9 cellular contexts compared by ENCODE assay signal in genomic region chr11:66970808-66971442, GRCh38. TPM values are rescaled to one million over a fixed set of nuclear protein-coding genes. Genes with fewer than 3 reads are reported as not detected.
DNase-seq lines count a peak whose midpoint lies in the region; ATAC-seq and TF ChIP-seq lines count a peak whose summit lies in the region.
"Had no signal": no experiment of that assay in that cellular context is flagged by ENCODE, and none has a peak within 500 bp of the region (broad histone marks: within the 10 kb centered on the region; RNA-seq: fewer than 3 reads in every experiment).

No MANE protein-coding gene starts in this region.

- H3K9me3 Mint-ChIP-seq in brain: peaks cover 0 to 6% (median 0%) of the 10 kb centered on the region in 5 experiments
- H3K9me3 Mint-ChIP-seq: activated naive CD4-positive, alpha-beta T cell treated with anti-CD3 and anti-CD28 coated beads, Interleukin-2, amount 50 U/mL, for 24 hours had no signal

- peaks cover 21% of the 10 kb centered on the region for H3K4me1 ChIP-seq in lower lobe of right lung

- no peak overlapping the region for H3K4me3 Mint-ChIP-seq in brain
- H3K4me3 Mint-ChIP-seq: activated naive CD4-positive, alpha-beta T cell treated with anti-CD3 and anti-CD28 coated beads, Interleukin-2, amount 50 U/mL, for 24 hours had no signal

- no peaks in the 10 kb centered on the region for H3K36me3 Mint-ChIP-seq in brain
- H3K36me3 Mint-ChIP-seq: activated naive CD4-positive, alpha-beta T cell treated with anti-CD3 and anti-CD28 coated beads, Interleukin-2, amount 50 U/mL, for 24 hours had no signal

- intact Hi-C loops in lower lobe of right lung (cut with DNase I): no loop called here

- peak; percentile 92 to 93 for ATAC-seq in lower lobe of right lung

- H3K27me3 ChIP-seq in MG63 (no peaks in the 10 kb centered on the region), lower lobe of right lung (ENCODE audit: low read depth) (no peaks in the 10 kb centered on the region)

- H3K27ac ChIP-seq in lower lobe of right lung: peak overlapping the region; percentile 71

- H3K27ac Mint-ChIP-seq in brain: peak overlapping the region in 4 of 5 experiments; percentile 26 to 82 (median 50)
- H3K27ac Mint-ChIP-seq: activated naive CD4-positive, alpha-beta T cell treated with anti-CD3 and anti-CD28 coated beads, Interleukin-2, amount 50 U/mL, for 24 hours had no signal

- no peaks in the 10 kb centered on the region for H3K9me3 ChIP-seq in MG63
- no peaks in the 10 kb centered on the region for H3K9me3 ChIP-seq in lower lobe of right lung

- H3K27me3 Mint-ChIP-seq in brain: peaks cover 19% of the 10 kb centered on the region

- peaks cover 19% of the 10 kb centered on the region for H3K4me1 Mint-ChIP-seq in brain

- TF ChIP-seq CTCF in AG09309 (IDR thresholded peaks at IDR 0.05; ENCODE audit: control insufficient read depth, insufficient read depth, low read depth, low read length, missing control alignments) (no peak), brain (conservative IDR thresholded peaks at IDR 0.05) (no peak), lower lobe of right lung (IDR thresholded peaks at IDR 0.05) (no peak)

- DNase-seq in AG09309 (ENCODE audit: low read depth) (peak; percentile 100), MG63 (peak; percentile 92), lower lobe of right lung (no peak), NCI-H1930 (lab: John Stamatoyannopoulos, UW) (no peak), NCI-H748 (lab: John Stamatoyannopoulos, UW; ENCODE audit: unreplicated experiment) (no peak), medulla oblongata (ENCODE audit: extremely low spot score) (no peak), NCI-H2227 (lab: John Stamatoyannopoulos, UW; ENCODE audit: unreplicated experiment) (no peak)

- H3K36me3 ChIP-seq in MG63 (no peaks in the 10 kb centered on the region), lower lobe of right lung (no peaks in the 10 kb centered on the region)

- H3K4me3 ChIP-seq in AG09309 (ENCODE audit: control insufficient read depth, low read depth, low read length): no peak overlapping the region
- H3K4me3 ChIP-seq in MG63: no peak overlapping the region
- no peak overlapping the region for H3K4me3 ChIP-seq in lower lobe of right lung

RNA-seq across cellular contexts. Expression of gene C11orf86, which starts 4.2 kb away (rescaled TPM):
- total RNA-seq in MG63 (2014; rRNA removed; shearing (Covaris generic); ENCODE audit: low replicate concordance): 0.59 TPM in 1 of 2 replicates, not detected in the other
- not detected for polyA plus RNA-seq in brain (ENCODE audit: insufficient read depth, low read depth, low replicate concordance)
- not detected for total RNA-seq in lower lobe of right lung

RNA-seq across cellular contexts. Expression of gene PC, which starts 12.7 kb away (rescaled TPM):
- total RNA-seq in MG63 (2014; rRNA removed; shearing (Covaris generic); ENCODE audit: low replicate concordance): 7.6 and 13.0 TPM in 2 replicates
- 86.0 TPM for polyA plus RNA-seq in brain (ENCODE audit: insufficient read depth, low read depth, low replicate concordance)
- 14.7 TPM for total RNA-seq in lower lobe of right lung

RNA-seq across cellular contexts. Expression of gene SYT12, which starts 52.0 kb away (rescaled TPM):
- 0.54 and 1.2 TPM in 2 replicates for total RNA-seq in MG63 (2014; rRNA removed; shearing (Covaris generic); ENCODE audit: low replicate concordance)
- polyA plus RNA-seq in brain (ENCODE audit: insufficient read depth, low read depth, low replicate concordance): 5.1 TPM
- total RNA-seq in lower lobe of right lung: not detected

Comparison
In these comparisons a context has a peak if more than half of its experiments do, and no peak if none do; other contexts are left out.
1. DNase-seq: peak in AG09309 (single experiment) and MG63 (single experiment); none in lower lobe of right lung (single experiment), NCI-H1930 (0 of 2), NCI-H748 (single experiment), medulla oblongata (single experiment) and NCI-H2227 (single experiment).